ENCODE assay signal across 3 cellular contexts in the genomic region with DNA sequence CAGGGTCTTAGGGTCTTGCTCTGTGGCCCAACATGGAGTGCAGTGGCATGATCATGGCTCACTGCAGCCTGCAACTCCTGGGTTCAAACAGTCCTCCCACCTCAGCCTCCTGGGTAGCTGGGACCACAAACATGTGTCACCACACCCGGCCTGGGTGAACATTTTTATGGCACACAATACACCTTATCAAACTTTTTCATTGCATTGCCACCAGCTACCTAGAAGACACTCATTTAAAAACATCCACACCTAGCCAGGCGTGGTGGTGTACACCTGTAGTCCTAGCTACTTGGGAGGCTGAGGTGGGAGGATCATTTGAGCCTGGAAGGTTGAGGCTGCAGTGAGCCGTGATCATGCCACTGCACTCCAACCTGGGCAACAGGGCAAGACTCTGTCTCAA.
A peak's percentile ranks its signal among the peaks of the same experiment; 100 is the strongest.
TF ChIP-seq lines count a peak whose summit lies in the region.

No MANE protein-coding gene starts in this region.

TF ChIP-seq in HEK293, 187 proteins besides CTCF, POLR2A, EP300 and RAD21:
- TF ChIP-seq ZNF121 (tag by site-specific recombination; IDR thresholded peaks at IDR 0.05): 0 out of 2 replicates have a peak, but pooled peaks have one; percentile 30

TF ChIP-seq in WTC11, 78 proteins besides CTCF, POLR2A, EP300 and RAD21:
- TF ChIP-seq ZNF121 (CRISPR knock-in tag; IDR thresholded peaks at IDR 0.05): peak; percentile 49; the same call in 1 of the 2 replicates
TF ChIP-seq in WTC11: peak in this region for 1; not testable (repeated sequence) for 77.

TF ChIP-seq in HepG2, 621 proteins besides CTCF, POLR2A, EP300 and RAD21:
- TF ChIP-seq ZNF460 (CRISPR knock-in tag; IDR thresholded peaks at IDR 0.05; ENCODE audit: borderline replicate concordance): 0 out of 2 replicates have a peak, but pooled peaks have one; percentile 33
